Comparison of ENCODE assay signal across 23 cellular contexts in genomic region chr16:10410469-10410868, GRCh38. TPM values are rescaled to one million over a fixed set of nuclear protein-coding genes. Genes with fewer than 3 reads are reported as not detected.
DNase-seq lines count a peak whose midpoint lies in the region; ATAC-seq, FAIRE-seq and TF ChIP-seq lines count a peak whose summit lies in the region.
"Had no signal": no experiment of that assay in that cellular context is flagged by ENCODE, and none has a peak within 500 bp of the region (broad histone marks: within the 10 kb centered on the region; RNA-seq: fewer than 3 reads in every experiment).

No MANE protein-coding gene starts in this region.

- H3K4me1 Mint-ChIP-seq in activated naive CD8-positive, alpha-beta T cell treated with anti-CD3 and anti-CD28 coated beads for 36 hours = no peaks in the 10 kb centered on the region
- H3K4me1 Mint-ChIP-seq in activated naive CD8-positive, alpha-beta T cell treated with anti-CD3 and anti-CD28 coated beads, Interleukin-2, amount 50 U/mL, for 24 hours = no peaks in the 10 kb centered on the region
- H3K4me1 Mint-ChIP-seq in stimulated activated naive B cell treated with anti-CD40 and anti-IgM and Interleukin-4, amounts not matched to agents 10 μg/mL and 1 μg/mL and 100 μg/mL, for 72 hours = peaks cover 17 to 26% of the 10 kb centered on the region in 2 donors

- H2BK15ac ChIP-seq in mesenchymal stem cell (ENCODE audit: low read depth, poor library complexity, severe bottlenecking) = no peak overlapping the region

- no peak overlapping the region for H3K18ac ChIP-seq in mesenchymal stem cell (ENCODE audit: low read depth in 1 of 2, low read length in 2 of 2)

- FAIRE-seq in GM12878 (lab: Jason Lieb, UNC) = no peak
- FAIRE-seq: A549, D721Med, G401.6, GM12892 had no signal

- TF ChIP-seq EP300 in GM12878 (IDR thresholded peaks at IDR 0.05; ENCODE audit: borderline replicate concordance in 1 of 2, control insufficient read depth in 1 of 2, low read depth in 2 of 2, low read length in 2 of 2) = no peak

- CTCF ChIA-PET in GM12878 (lab: Yijun Ruan, JAX) = no interaction called here

- no peak overlapping the region for H4K8ac ChIP-seq in mesenchymal stem cell (ENCODE audit: low read length)

- no peak overlapping the region for H3K4ac ChIP-seq in mesenchymal stem cell (ENCODE audit: low read depth in 1 of 2, low read length in 2 of 2)

- intact Hi-C loops in GM12878 (cut with micrococcal nuclease; ENCODE audit: unreplicated experiment) = no loop called here

- peaks cover 23% of the 10 kb centered on the region for H3K9me3 ChIP-seq in GM12878 (replicated peaks; ENCODE audit: control insufficient read depth, insufficient read depth, low read length)
- H3K9me3 ChIP-seq in mesenchymal stem cell (ENCODE audit: control insufficient read depth, low read length) = peaks cover 40% of the 10 kb centered on the region

- H3K4me1 ChIP-seq in GM12878 (ENCODE audit: control insufficient read depth, insufficient read depth, low read length) (no peaks in the 10 kb centered on the region), mesenchymal stem cell (ENCODE audit: control insufficient read depth, insufficient read depth, low read depth, low read length) (no peaks in the 10 kb centered on the region)
- H3K4me1 ChIP-seq: A549; BLaER1 treated with 17β-estradiol and CSF1 and Interleukin-3, amounts not matched to agents 10 nM and 100 nM had no signal

- H3K27me3 Mint-ChIP-seq in activated naive CD8-positive, alpha-beta T cell treated with anti-CD3 and anti-CD28 coated beads for 36 hours = no peaks in the 10 kb centered on the region
- H3K27me3 Mint-ChIP-seq in activated naive CD8-positive, alpha-beta T cell treated with anti-CD3 and anti-CD28 coated beads, Interleukin-2, amount 50 U/mL, for 24 hours = no peaks in the 10 kb centered on the region
- no peaks in the 10 kb centered on the region for H3K27me3 Mint-ChIP-seq in stimulated activated naive B cell treated with anti-CD40 and anti-IgM and Interleukin-4, amounts not matched to agents 10 μg/mL and 1 μg/mL and 100 μg/mL, for 72 hours
- H3K27me3 Mint-ChIP-seq: B cell; CD4-positive, alpha-beta T cell had no signal

- H3K4me2 ChIP-seq in GM12878 (ENCODE audit: control insufficient read depth, insufficient read depth) (no peak overlapping the region), mesenchymal stem cell (ENCODE audit: low read length, poor library complexity, severe bottlenecking) (no peak overlapping the region)
- H3K4me2 ChIP-seq: A549; BLaER1 treated with 17β-estradiol and CSF1 and Interleukin-3, amounts not matched to agents 10 nM and 100 nM had no signal

- H3K4me3 Mint-ChIP-seq in activated naive CD8-positive, alpha-beta T cell treated with anti-CD3 and anti-CD28 coated beads for 36 hours = no peak overlapping the region
- H3K4me3 Mint-ChIP-seq in activated naive CD8-positive, alpha-beta T cell treated with anti-CD3 and anti-CD28 coated beads, Interleukin-2, amount 50 U/mL, for 24 hours = no peak overlapping the region
- H3K4me3 Mint-ChIP-seq in stimulated activated naive B cell treated with anti-CD40 and anti-IgM and Interleukin-4, amounts not matched to agents 10 μg/mL and 1 μg/mL and 100 μg/mL, for 72 hours = no peak overlapping the region
- H3K4me3 Mint-ChIP-seq: B cell; CD4-positive, alpha-beta T cell; CD8-positive, alpha-beta T cell had no signal

- H3K23ac ChIP-seq in mesenchymal stem cell (ENCODE audit: low read length in 2 of 2) = no peak overlapping the region

- H3K79me1 ChIP-seq in mesenchymal stem cell (replicated peaks; ENCODE audit: low read length, poor library complexity, severe bottlenecking) = peaks cover 12% of the 10 kb centered on the region

- H3K27ac Mint-ChIP-seq in activated naive CD8-positive, alpha-beta T cell treated with anti-CD3 and anti-CD28 coated beads for 36 hours = peak overlapping the region; percentile 17
- no peak overlapping the region for H3K27ac Mint-ChIP-seq in activated naive CD8-positive, alpha-beta T cell treated with anti-CD3 and anti-CD28 coated beads, Interleukin-2, amount 50 U/mL, for 24 hours
- H3K27ac Mint-ChIP-seq in stimulated activated naive B cell treated with anti-CD40 and anti-IgM and Interleukin-4, amounts not matched to agents 10 μg/mL and 1 μg/mL and 100 μg/mL, for 72 hours = peak overlapping the region; percentile 56
- H3K27ac Mint-ChIP-seq: B cell; CD4-positive, alpha-beta T cell; CD8-positive, alpha-beta T cell had no signal

- no peak overlapping the region for H2AFZ ChIP-seq in GM12878 (ENCODE audit: control insufficient read depth, low read depth, low read length)
- no peak overlapping the region for H2AFZ ChIP-seq in mesenchymal stem cell (ENCODE audit: low read depth, low read length)

- no peak for TF ChIP-seq CTCF in GM12878 (IDR thresholded peaks at IDR 0.05 in 2 of 3, conservative IDR thresholded peaks at IDR 0.05 in 1 of 3; ENCODE audit: control insufficient read depth in 2 of 3, extremely low read depth in 1 of 3, insufficient read depth in 1 of 3, low read depth in 3 of 3, low read length in 3 of 3)

- H3K79me2 ChIP-seq in GM12878 (ENCODE audit: control insufficient read depth, insufficient read depth, low read length) = peaks cover 1% of the 10 kb centered on the region

- no peak overlapping the region for H2BK12ac ChIP-seq in mesenchymal stem cell (ENCODE audit: low read length in 2 of 2)

- no peak overlapping the region for H2BK5ac ChIP-seq in mesenchymal stem cell (ENCODE audit: low read depth, low read length, poor library complexity, severe bottlenecking)

- POLR2A ChIA-PET in GM12878 (lab: Charles Lee) = no interaction called here

- H3K14ac ChIP-seq in mesenchymal stem cell (ENCODE audit: low read length in 2 of 2) = no peak overlapping the region

- TSS peak; percentile 34 for BruUV-seq in GM12878 (replicated peaks; lab: Mats Ljungman, UMichigan)

- H2BK120ac ChIP-seq in mesenchymal stem cell (ENCODE audit: low read depth, low read length) = no peak overlapping the region

- H3K27me3 ChIP-seq in GM12878 (replicated peaks in 1 of 2; ENCODE audit: control insufficient read depth in 2 of 2, insufficient read depth in 2 of 2, low read length in 1 of 2) (no peaks in the 10 kb centered on the region), mesenchymal stem cell (ENCODE audit: control insufficient read depth in 1 of 2, insufficient read depth in 1 of 2, low read length in 2 of 2) (no peaks in the 10 kb centered on the region)
- H3K27me3 ChIP-seq: BLaER1 treated with 17β-estradiol and CSF1 and Interleukin-3, amounts not matched to agents 10 nM and 100 nM had no signal

- RAD21 ChIA-PET in GM12878 (lab: Charles Lee; ENCODE audit: unreplicated experiment) = no interaction called here

- H3K36me3 ChIP-seq in GM12878 (ENCODE audit: control insufficient read depth in 2 of 2, insufficient read depth in 2 of 2, low read length in 1 of 2) = peaks cover 0 to 4% of the 10 kb centered on the region in 2 experiments; a peak in 1 of 4 replicates
- no peaks in the 10 kb centered on the region for H3K36me3 ChIP-seq in mesenchymal stem cell (ENCODE audit: control insufficient read depth in 1 of 2, insufficient read depth in 2 of 2, low read depth in 1 of 2, low read length in 2 of 2)

- TF ChIP-seq RAD21 in GM12878 (IDR thresholded peaks at IDR 0.05; ENCODE audit: insufficient read depth, low read depth, low read length) = no peak

- SMC1A ChIA-PET in GM12878 (lab: Charles Lee; ENCODE audit: uncharacterized antibody, unreplicated experiment) = no interaction called here

- H3K27ac ChIP-seq in GM12878 (ENCODE audit: control insufficient read depth, insufficient read depth) (no peak overlapping the region), mesenchymal stem cell (ENCODE audit: low read length, poor library complexity, severe bottlenecking) (no peak overlapping the region)
- H3K27ac ChIP-seq: 22Rv1; A549; BLaER1 treated with 17β-estradiol and CSF1 and Interleukin-3, amounts not matched to agents 10 nM and 100 nM; C4-2B had no signal

- H3K9ac ChIP-seq in GM12878 (ENCODE audit: control insufficient read depth, insufficient read depth, low read length) = no peak overlapping the region
- H3K9ac ChIP-seq in mesenchymal stem cell (ENCODE audit: low read length) = no peak overlapping the region
- H3K9ac ChIP-seq: BLaER1 treated with 17β-estradiol and CSF1 and Interleukin-3, amounts not matched to agents 10 nM and 100 nM had no signal

- peaks cover 64% of the 10 kb centered on the region for H3K9me3 Mint-ChIP-seq in activated naive CD8-positive, alpha-beta T cell treated with anti-CD3 and anti-CD28 coated beads for 36 hours
- H3K9me3 Mint-ChIP-seq in activated naive CD8-positive, alpha-beta T cell treated with anti-CD3 and anti-CD28 coated beads, Interleukin-2, amount 50 U/mL, for 24 hours = peaks cover 78% of the 10 kb centered on the region
- H3K9me3 Mint-ChIP-seq in stimulated activated naive B cell treated with anti-CD40 and anti-IgM and Interleukin-4, amounts not matched to agents 10 μg/mL and 1 μg/mL and 100 μg/mL, for 72 hours = peaks cover 52% of the 10 kb centered on the region in 2 donors

- peaks cover 89% of the 10 kb centered on the region for H3K36me3 Mint-ChIP-seq in activated naive CD8-positive, alpha-beta T cell treated with anti-CD3 and anti-CD28 coated beads for 36 hours
- H3K36me3 Mint-ChIP-seq in activated naive CD8-positive, alpha-beta T cell treated with anti-CD3 and anti-CD28 coated beads, Interleukin-2, amount 50 U/mL, for 24 hours (ENCODE audit: low read depth) = peaks cover 73% of the 10 kb centered on the region
- H3K36me3 Mint-ChIP-seq in stimulated activated naive B cell treated with anti-CD40 and anti-IgM and Interleukin-4, amounts not matched to agents 10 μg/mL and 1 μg/mL and 100 μg/mL, for 72 hours = peaks cover 71 to 94% of the 10 kb centered on the region in 2 donors

- no peak for TF ChIP-seq POLR2A in GM12878 (IDR thresholded peaks at IDR 0.05; ENCODE audit: low read depth, low read length)

- H3K4me3 ChIP-seq in GM12878 (no peak overlapping the region), mesenchymal stem cell (ENCODE audit: insufficient read depth in 1 of 2, low read depth in 1 of 2, low read length in 2 of 2) (no peak overlapping the region)
- H3K4me3 ChIP-seq: A549; BLaER1 treated with 17β-estradiol and CSF1 and Interleukin-3, amounts not matched to agents 10 nM and 100 nM had no signal

- no peak overlapping the region for H4K91ac ChIP-seq in mesenchymal stem cell (ENCODE audit: low read length)

- no peaks in the 10 kb centered on the region for H4K20me1 ChIP-seq in GM12878 (ENCODE audit: control insufficient read depth, insufficient read depth)
- H4K20me1 ChIP-seq: BLaER1 treated with 17β-estradiol and CSF1 and Interleukin-3, amounts not matched to agents 10 nM and 100 nM had no signal

- no peak for ATAC-seq in activated naive CD8-positive, alpha-beta T cell treated with anti-CD3 and anti-CD28 coated beads, Interleukin-2, amount 50 U/mL, for 24 hours
- ATAC-seq in GM12878 = no peak
- peak; percentile 62 to 68 for ATAC-seq in stimulated activated naive B cell treated with anti-CD40 and anti-IgM and Interleukin-4, amounts not matched to agents 10 μg/mL and 1 μg/mL and 100 μg/mL, for 72 hours (replicated peaks)
- ATAC-seq: A549; CD8-positive, alpha-beta T cell had no signal

- in situ Hi-C loops in GM12878 (cut with MboI) = no loop called here

- 60% methylated on average over 2 of the region's 2 CpGs for WGBS in GM12878 (ENCODE audit: insufficient coverage, insufficient replicate concordance, low lambda C conversion rate, missing lambda C conversion rate)
- WGBS in mesenchymal stem cell = 100% methylated on average over 2 of the region's 2 CpGs

- DNase-seq in activated naive CD8-positive, alpha-beta T cell treated with anti-CD3 and anti-CD28 coated beads for 36 hours = no peak
- no peak for DNase-seq in activated naive CD8-positive, alpha-beta T cell treated with anti-CD3 and anti-CD28 coated beads, Interleukin-2, amount 50 U/mL, for 24 hours
- DNase-seq in MV-4-11 (lab: John Stamatoyannopoulos, UW) (peak; percentile 52), GM12878 (ENCODE audit: low read depth, low spot score) (no peak), mesenchymal stem cell (no peak), UCSD-AML1 (lab: John Stamatoyannopoulos, UW; ENCODE audit: unreplicated experiment) (no peak)
- no peak for DNase-seq in stimulated activated naive B cell treated with anti-CD40 and anti-IgM and Interleukin-4, amounts not matched to agents 10 μg/mL and 1 μg/mL and 100 μg/mL, for 72 hours
- DNase-seq: AML-193; Caco-2; Calu3; CD4-positive, alpha-beta T cell; CD8-positive, alpha-beta T cell; DMS79 treated with DMSO at 0.1 percent for 48 hours; GF-D8 had no signal

- no peak overlapping the region for H2AK5ac ChIP-seq in mesenchymal stem cell (ENCODE audit: low read length, severe bottlenecking)

RNA-seq across cellular contexts. Expression of gene ATF7IP2, which starts 24.6 kb away (rescaled TPM):
- total RNA-seq in activated naive CD8-positive, alpha-beta T cell treated with anti-CD3 and anti-CD28 coated beads for 36 hours = 10 to 100 TPM; 19.4 to 20.3 TPM
- 162 and 180 TPM in 2 replicates for total RNA-seq in GM12878 (2013; cell fraction: nucleolus; rRNA removed)
- total RNA-seq in GM12878 (2014; rRNA removed) (31.6 and 41.5 TPM in 2 replicates), GM12878 (2014; rRNA removed; fragmentation: Illumina TruSeq; extraction: Trizol) (31.4 and 32.7 TPM in 2 replicates), GM12878 (2021) (24.4 and 24.6 TPM in 2 replicates)
- polyA plus RNA-seq in GM12878 (2011; ENCODE audit: low read depth) = 94.0 TPM
- polyA plus RNA-seq in GM12878 (2011; rRNA removed) (82.1 and 120 TPM in 2 replicates), GM12878 (2014; fragmentation: Illumina TruSeq; extraction: Trizol) (35.5 and 44.2 TPM in 2 replicates), GM12878 (2014; fragmentation: Nextera tagmentation; extraction: Ambion mirVana) (10 to 100 TPM; 67.9 to 75.2 TPM), GM12878 (2014; rRNA removed) (36.3 and 46.7 TPM in 2 replicates), GM12878 (2016; fragmentation: Nextera tagmentation; extraction: Ambion mirVana) (10 to 100 TPM; 57.1 to 58.3 TPM)
- polyA plus RNA-seq in GM12878 (2011; cell fraction: cytosol; rRNA removed) = 34.1 and 41.8 TPM in 2 replicates
- polyA plus RNA-seq in GM12878 (2011; cell fraction: nucleus; rRNA removed) = 80.6 and 81.9 TPM in 2 replicates
- polyA plus RNA-seq in GM12878 (2012) = 22.8 and 56.1 TPM in 2 replicates
- 66.5 and 116 TPM in 2 replicates for polyA minus RNA-seq in GM12878 (2011; rRNA and poly(A)+ RNA removed)
- 7.8 and 8.3 TPM in 2 replicates for polyA minus RNA-seq in GM12878 (2011; cell fraction: cytosol; rRNA and poly(A)+ RNA removed)
- 38.7 and 69.5 TPM in 2 replicates for polyA minus RNA-seq in GM12878 (2011; cell fraction: nucleus; rRNA and poly(A)+ RNA removed)
- 4.7 TPM for polyA plus RNA-seq in mesenchymal stem cell (2013, experiment 1 of 2)
- polyA plus RNA-seq in mesenchymal stem cell (2013, experiment 2 of 2) = 4.7 TPM
- total RNA-seq: A172 had no signal

Comparison
In these comparisons a context has a peak if more than half of its experiments do, and no peak if none do; other contexts are left out.
1. ATAC-seq: peak in stimulated activated naive B cell treated with anti-CD40 and anti-IgM and Interleukin-4, amounts not matched to agents 10 μg/mL and 1 μg/mL and 100 μg/mL, for 72 hours (2 of 2); none in activated naive CD8-positive, alpha-beta T cell treated with anti-CD3 and anti-CD28 coated beads, Interleukin-2, amount 50 U/mL, for 24 hours (single experiment) and GM12878 (single experiment).